In the genomic region with DNA sequence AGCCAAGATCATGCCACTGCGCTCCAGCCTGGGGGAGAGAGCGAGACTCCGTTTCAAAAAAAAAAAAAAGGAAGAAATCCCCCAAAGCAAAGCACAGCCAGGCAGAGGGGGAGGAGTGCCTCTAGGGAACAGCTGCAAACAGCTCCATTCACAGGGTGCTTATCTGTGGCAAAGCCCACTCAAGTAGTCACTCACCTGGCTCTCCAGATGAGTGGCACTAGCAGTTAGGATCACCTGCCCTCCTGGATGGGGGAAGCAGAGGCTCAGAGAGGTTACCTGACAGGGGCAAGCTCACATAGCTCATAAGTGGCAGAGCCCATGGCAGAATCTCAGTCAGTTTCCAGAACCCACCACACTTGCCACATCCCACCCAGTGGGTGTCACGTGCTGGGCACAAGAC, we compare ENCODE assay signal across 19 cellular contexts. TPM values are rescaled to one million over a fixed set of nuclear protein-coding genes. Genes with fewer than 3 reads are reported as not detected.
DNase-seq lines count a peak whose midpoint lies in the region; ATAC-seq and TF ChIP-seq lines count a peak whose summit lies in the region.
"Had no signal": no experiment of that assay in that cellular context is flagged by ENCODE, and none has a peak within 500 bp of the region (broad histone marks: within the 10 kb centered on the region; RNA-seq: fewer than 3 reads in every experiment).

No MANE protein-coding gene starts in this region.

- H2BK120ac ChIP-seq in trophoblast cell (ENCODE audit: insufficient read depth, low read length, poor library complexity) = no peak overlapping the region

- no peaks in the 10 kb centered on the region for H3K36me3 Mint-ChIP-seq in CD4-positive, alpha-beta memory T cell

- peaks cover 0 to 3% (median 0%) of the 10 kb centered on the region in 8 donors for H3K9me3 Mint-ChIP-seq in CD4-positive, alpha-beta memory T cell
- H3K9me3 Mint-ChIP-seq: CD4-positive, alpha-beta T cell had no signal

- H3K9ac ChIP-seq in trophoblast cell (ENCODE audit: low read length) = no peak overlapping the region

- peak overlapping the region; percentile 69 for H3K27ac ChIP-seq in lower lobe of right lung
- H3K27ac ChIP-seq in trophoblast cell (ENCODE audit: low read depth, low read length) = no peak overlapping the region
- H3K27ac ChIP-seq in CD4-positive, alpha-beta memory T cell (ENCODE audit: low read depth, low read length) = no peak overlapping the region
- H3K27ac ChIP-seq: heart left ventricle, right atrium auricular region had no signal

- H3K36me3 ChIP-seq in lower lobe of right lung = no peaks in the 10 kb centered on the region
- no peaks in the 10 kb centered on the region for H3K36me3 ChIP-seq in trophoblast cell (ENCODE audit: control insufficient read depth in 1 of 2, insufficient read depth in 2 of 2, low read length in 2 of 2)
- H3K36me3 ChIP-seq in CD4-positive, alpha-beta memory T cell (ENCODE audit: insufficient read depth, low read length) = no peaks in the 10 kb centered on the region
- H3K36me3 ChIP-seq: heart left ventricle, right atrium auricular region, stomach had no signal

- no peak overlapping the region for H2AK5ac ChIP-seq in trophoblast cell (ENCODE audit: low read length)

- ATAC-seq in lower lobe of right lung = peak; percentile 93 to 94
- ATAC-seq: heart left ventricle had no signal

- no peaks in the 10 kb centered on the region for H3K79me1 ChIP-seq in trophoblast cell (ENCODE audit: low read length)

- H3K4me2 ChIP-seq in trophoblast cell (ENCODE audit: low read length) = no peak overlapping the region

- no peak for TF ChIP-seq CTCF in lower lobe of right lung (IDR thresholded peaks at IDR 0.05)

- H3K27ac Mint-ChIP-seq in CD4-positive, alpha-beta memory T cell = no peak overlapping the region
- H3K27ac Mint-ChIP-seq: CD4-positive, alpha-beta T cell had no signal

- no peaks in the 10 kb centered on the region for H3K27me3 ChIP-seq in lower lobe of right lung (ENCODE audit: low read depth)
- no peaks in the 10 kb centered on the region for H3K27me3 ChIP-seq in trophoblast cell (ENCODE audit: insufficient read depth, low read length)
- H3K27me3 ChIP-seq in CD4-positive, alpha-beta memory T cell (ENCODE audit: insufficient read depth, low read length) = no peaks in the 10 kb centered on the region
- H3K27me3 ChIP-seq: heart left ventricle, right atrium auricular region had no signal

- no peaks in the 10 kb centered on the region for H3K79me2 ChIP-seq in trophoblast cell (ENCODE audit: control insufficient read depth, insufficient read depth, low read length, poor library complexity)

- H4K8ac ChIP-seq in trophoblast cell (ENCODE audit: low read depth, low read length) = no peak overlapping the region

- H2AFZ ChIP-seq in trophoblast cell (ENCODE audit: insufficient read depth, low read length, poor library complexity) = no peak overlapping the region

- CTCF ChIA-PET in CD4-positive, alpha-beta memory T cell (lab: Charles Lee; ENCODE audit: partially characterized antibody) = no interaction called here

- H3K14ac ChIP-seq in trophoblast cell (ENCODE audit: low read length) = no peak overlapping the region

- no CpG with 5 or more reads among the region's 4 CpGs for WGBS in trophoblast cell (ENCODE audit: extremely low coverage, insufficient coverage, insufficient read length)

- no peak overlapping the region for H2BK12ac ChIP-seq in trophoblast cell (ENCODE audit: low read length)

- peaks cover 4 to 10% of the 10 kb centered on the region in 2 donors for H3K27me3 Mint-ChIP-seq in CD4-positive, alpha-beta memory T cell

- H3K9me3 ChIP-seq in lower lobe of right lung (no peaks in the 10 kb centered on the region), trophoblast cell (ENCODE audit: insufficient read depth, low read depth, low read length) (peaks cover 2% of the 10 kb centered on the region)
- H3K9me3 ChIP-seq in CD4-positive, alpha-beta memory T cell (ENCODE audit: control insufficient read depth in 1 of 2, low read length in 2 of 2) = no peaks in the 10 kb centered on the region
- H3K9me3 ChIP-seq: heart left ventricle, right atrium auricular region, stomach had no signal

- H3K23ac ChIP-seq in trophoblast cell (ENCODE audit: low read length) = no peak overlapping the region

- H3K18ac ChIP-seq in trophoblast cell (ENCODE audit: low read length) = no peak overlapping the region

- H3K4me3 Mint-ChIP-seq in CD4-positive, alpha-beta memory T cell = no peak overlapping the region
- H3K4me3 Mint-ChIP-seq: CD4-positive, alpha-beta T cell had no signal

- H3K4me1 ChIP-seq in lower lobe of right lung = peaks cover 12% of the 10 kb centered on the region
- no peaks in the 10 kb centered on the region for H3K4me1 ChIP-seq in trophoblast cell (ENCODE audit: control insufficient read depth in 1 of 2, insufficient read depth in 2 of 2, low read length in 2 of 2)
- no peaks in the 10 kb centered on the region for H3K4me1 ChIP-seq in CD4-positive, alpha-beta memory T cell (ENCODE audit: insufficient read depth, low read length)
- H3K4me1 ChIP-seq: heart left ventricle, right atrium auricular region had no signal

- DNase-seq in DMS153 (lab: John Stamatoyannopoulos, UW) = peak; percentile 78
- peak; percentile 27 for DNase-seq in NCI-H1417 treated with DMSO at 0.1 percent for 48 hours (lab: John Stamatoyannopoulos, UW)
- peak; percentile 96 for DNase-seq in NCI-H510A (lab: John Stamatoyannopoulos, UW)
- DNase-seq in lower lobe of right lung = peak; percentile 76
- no peak for DNase-seq in trophoblast cell
- DNase-seq in CD4-positive, alpha-beta memory T cell = no peak
- DNase-seq in NAMALWA (ENCODE audit: low spot score) = no peak
- no peak for DNase-seq in NK-92 (lab: John Stamatoyannopoulos, UW; ENCODE audit: unreplicated experiment)
- DNase-seq: activated CD8-positive, alpha-beta memory T cell treated with anti-CD3 and anti-CD28 coated beads for 24 hours; CD4-positive, alpha-beta T cell; effector memory CD4-positive, alpha-beta T cell; heart left ventricle; midbrain; NCI-H446; nucleus accumbens; stomach had no signal

- H3K4me1 Mint-ChIP-seq in CD4-positive, alpha-beta memory T cell = no peaks in the 10 kb centered on the region

- no peak overlapping the region for H4K12ac ChIP-seq in trophoblast cell (ENCODE audit: low read depth, low read length)

- intact Hi-C loops in lower lobe of right lung (cut with DNase I) = no loop called here
- intact Hi-C loops in CD4-positive, alpha-beta memory T cell (cut with micrococcal nuclease) = no loop called here

- POLR2A ChIA-PET in CD4-positive, alpha-beta memory T cell (lab: Charles Lee; ENCODE audit: partially characterized antibody) = no interaction called here

- H3K4me3 ChIP-seq in lower lobe of right lung (no peak overlapping the region), trophoblast cell (ENCODE audit: low read depth, low read length) (no peak overlapping the region)
- no peak overlapping the region for H3K4me3 ChIP-seq in CD4-positive, alpha-beta memory T cell (ENCODE audit: low read length in 2 of 2)
- H3K4me3 ChIP-seq: heart left ventricle, right atrium auricular region, stomach had no signal

- no peak overlapping the region for H4K91ac ChIP-seq in trophoblast cell (ENCODE audit: low read depth, low read length)

- no peak overlapping the region for H2BK5ac ChIP-seq in trophoblast cell (ENCODE audit: low read depth, low read length, poor library complexity)

- no peak overlapping the region for H3K4ac ChIP-seq in trophoblast cell (ENCODE audit: low read depth, low read length)

RNA-seq across cellular contexts. Expression of a gene that starts 30.3 kb away (rescaled TPM):
- total RNA-seq in lower lobe of right lung = 19.2 TPM
- polyA plus RNA-seq in trophoblast cell (2013) = 5.2 and 5.3 TPM in 2 replicates
- total RNA-seq in CD4-positive, alpha-beta memory T cell = under 1 TPM in 1 of 2 experiments, not detected in 1; 0.06 TPM
- not detected for polyA plus RNA-seq in CD4-positive, alpha-beta memory T cell
- total RNA-seq: fibroblast of lung had no signal
- polyA plus RNA-seq: AG04450, fibroblast of lung had no signal

Comparison
In these comparisons a context has a peak if more than half of its experiments do, and no peak if none do; other contexts are left out.
1. DNase-seq: peak in DMS153 (single experiment), NCI-H1417 treated with DMSO at 0.1 percent for 48 hours (single experiment), NCI-H510A (single experiment) and lower lobe of right lung (single experiment); none in trophoblast cell (0 of 2), CD4-positive, alpha-beta memory T cell (0 of 5), NAMALWA (single experiment) and NK-92 (single experiment).
2. RNA of a gene that starts 30.3 kb away (total RNA-seq): 19.2 TPM in lower lobe of right lung (single experiment); 0.06 TPM in CD4-positive, alpha-beta memory T cell; every median in the first group is over 10 times any median in the second.